ENCODE assay signal across 16 cellular contexts in the genomic region with DNA sequence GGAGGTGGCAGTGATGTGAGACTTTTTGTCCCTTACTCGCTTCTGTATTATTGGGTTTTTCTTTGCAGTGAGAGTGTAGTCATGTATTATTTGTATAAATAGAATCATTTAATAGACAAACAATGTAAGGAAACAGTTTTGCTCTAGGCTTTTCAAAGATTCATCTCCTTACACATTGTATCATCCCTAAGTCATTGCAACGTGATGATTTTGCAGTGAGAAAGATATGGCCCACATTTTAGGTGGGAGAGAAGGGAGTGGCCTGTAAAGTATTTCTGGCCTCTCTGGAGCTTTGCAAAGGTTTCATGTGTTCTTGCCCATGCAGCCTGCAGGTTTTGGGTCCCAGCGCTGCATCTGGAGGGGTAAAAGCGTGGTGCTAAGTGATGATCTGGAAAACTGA. TPM values are rescaled to one million over a fixed set of nuclear protein-coding genes. Genes with fewer than 3 reads are reported as not detected.
DNase-seq lines count a peak whose midpoint lies in the region; ATAC-seq, FAIRE-seq and TF ChIP-seq lines count a peak whose summit lies in the region.
"Had no signal": no experiment of that assay in that cellular context is flagged by ENCODE, and none has a peak within 500 bp of the region (broad histone marks: within the 10 kb centered on the region; RNA-seq: fewer than 3 reads in every experiment).

No MANE protein-coding gene starts in this region.

- no peaks in the 10 kb centered on the region for H3K27me3 ChIP-seq in Karpas-422 (ENCODE audit: low read length)
- H3K27me3 ChIP-seq: SJSA1 had no signal

- H3K4me1 Mint-ChIP-seq in endothelial cell (ENCODE audit: unreplicated experiment) (peaks cover 72% of the 10 kb centered on the region), progenitor cell of endocrine pancreas (ENCODE audit: low read depth) (peaks cover 28% of the 10 kb centered on the region)
- H3K4me1 Mint-ChIP-seq in activated naive CD8-positive, alpha-beta T cell treated with anti-CD3 and anti-CD28 coated beads, Interleukin-2, amount 50 U/mL, for 24 hours = peaks cover 34% of the 10 kb centered on the region
- peaks cover 35% of the 10 kb centered on the region for H3K4me1 Mint-ChIP-seq in stimulated activated naive CD8-positive, alpha-beta T cell treated with anti-CD3 and anti-CD28 coated beads, Interleukin-15, amount 100 ng/mL, for 72 hours

- H3K4me2 ChIP-seq in A549 = peak overlapping the region; percentile 33
- no peak overlapping the region for H3K4me2 ChIP-seq in Karpas-422 (ENCODE audit: low read depth, low read length, poor library complexity, severe bottlenecking)

- no peaks in the 10 kb centered on the region for H3K9me3 ChIP-seq in A549
- H3K9me3 ChIP-seq in Karpas-422 (ENCODE audit: low read length) = no peaks in the 10 kb centered on the region
- H3K9me3 ChIP-seq: SJSA1 had no signal

- no peak for TF ChIP-seq POLR2A in A549 (IDR thresholded peaks at IDR 0.05; ENCODE audit: low read length)

- H3K4me3 ChIP-seq in A549 (no peak overlapping the region), Karpas-422 (ENCODE audit: low read length) (no peak overlapping the region)
- H3K4me3 ChIP-seq: GM12878, GM23248, SJSA1 had no signal

- no peak for FAIRE-seq in A549 (lab: Jason Lieb, UNC)
- FAIRE-seq: A204.1, GM12878, GM18507 had no signal

- H3K9me3 Mint-ChIP-seq in endothelial cell (ENCODE audit: unreplicated experiment) (no peaks in the 10 kb centered on the region), progenitor cell of endocrine pancreas (ENCODE audit: low read depth) (no peaks in the 10 kb centered on the region)
- no peaks in the 10 kb centered on the region for H3K9me3 Mint-ChIP-seq in activated naive CD8-positive, alpha-beta T cell treated with anti-CD3 and anti-CD28 coated beads, Interleukin-2, amount 50 U/mL, for 24 hours
- H3K9me3 Mint-ChIP-seq in stimulated activated naive CD8-positive, alpha-beta T cell treated with anti-CD3 and anti-CD28 coated beads, Interleukin-15, amount 100 ng/mL, for 72 hours = no peaks in the 10 kb centered on the region

- no peaks in the 10 kb centered on the region for H3K36me3 ChIP-seq in Karpas-422 (ENCODE audit: insufficient read depth, low read length)
- H3K36me3 ChIP-seq: SJSA1 had no signal

- H3K27ac ChIP-seq in A549 (peak overlapping the region; percentile 87 to 88), Karpas-422 (ENCODE audit: low read length) (peak overlapping the region; percentile 27; the same call in 1 of the 2 replicates)
- H3K27ac ChIP-seq: GM23248, SJSA1 had no signal

- no peak for TF ChIP-seq CTCF in A549 (IDR thresholded peaks at IDR 0.05)
- no peak for TF ChIP-seq CTCF in endothelial cell (IDR thresholded peaks at IDR 0.05; ENCODE audit: unreplicated experiment)
- TF ChIP-seq CTCF in progenitor cell of endocrine pancreas (IDR thresholded peaks at IDR 0.05; ENCODE audit: unreplicated experiment) = no peak

- H3K4me3 Mint-ChIP-seq in endothelial cell (ENCODE audit: unreplicated experiment) (no peak overlapping the region), progenitor cell of endocrine pancreas (ENCODE audit: low read depth) (no peak overlapping the region)
- no peak overlapping the region for H3K4me3 Mint-ChIP-seq in activated naive CD8-positive, alpha-beta T cell treated with anti-CD3 and anti-CD28 coated beads, Interleukin-2, amount 50 U/mL, for 24 hours
- H3K4me3 Mint-ChIP-seq in stimulated activated naive CD8-positive, alpha-beta T cell treated with anti-CD3 and anti-CD28 coated beads, Interleukin-15, amount 100 ng/mL, for 72 hours = no peak overlapping the region

- H3K36me3 Mint-ChIP-seq in endothelial cell (ENCODE audit: low read depth, unreplicated experiment) (no peaks in the 10 kb centered on the region), progenitor cell of endocrine pancreas (ENCODE audit: insufficient read depth) (no peaks in the 10 kb centered on the region)
- no peaks in the 10 kb centered on the region for H3K36me3 Mint-ChIP-seq in activated naive CD8-positive, alpha-beta T cell treated with anti-CD3 and anti-CD28 coated beads, Interleukin-2, amount 50 U/mL, for 24 hours (ENCODE audit: low read depth)

- H3K9me2 ChIP-seq in Karpas-422 (replicated peaks; ENCODE audit: insufficient read depth, low read length) = no peaks in the 10 kb centered on the region

- no peak overlapping the region for H3K9ac ChIP-seq in Karpas-422 (ENCODE audit: low read length)
- H3K9ac ChIP-seq: GM23248 had no signal

- no peak for TF ChIP-seq EP300 in A549 (IDR thresholded peaks at IDR 0.05)

- DNase-seq in A549 (ENCODE audit: low read depth in 1 of 2, low spot score in 1 of 2) (peak in 1 of 2 experiments; percentile 23), Karpas-422 (no peak), endothelial cell (ENCODE audit: low spot score) (no peak), progenitor cell of endocrine pancreas (ENCODE audit: low spot score, unreplicated experiment) (no peak), HCEC 1CT (no peak)
- DNase-seq in activated naive CD8-positive, alpha-beta T cell treated with anti-CD3 and anti-CD28 coated beads, Interleukin-2, amount 50 U/mL, for 24 hours = no peak
- DNase-seq in stimulated activated naive CD8-positive, alpha-beta T cell treated with anti-CD3 and anti-CD28 coated beads, Interleukin-15, amount 100 ng/mL, for 72 hours = no peak
- DNase-seq: DMS 273 treated with DMSO at 0.1 percent for 48 hours, GDM1, GM23248, NCI-H187 had no signal

- H3K4me1 ChIP-seq in A549 (peaks cover 62% of the 10 kb centered on the region), Karpas-422 (ENCODE audit: low read length) (peaks cover 95% of the 10 kb centered on the region)

- ATAC-seq in A549 (0 out of 6 replicates have a peak, but pooled peaks of 1 of the 2 experiments have one; percentile 2), HG02973 (IDR thresholded peaks at IDR 0.05; ENCODE audit: unreplicated experiment) (no peak)
- ATAC-seq in activated naive CD8-positive, alpha-beta T cell treated with anti-CD3 and anti-CD28 coated beads, Interleukin-2, amount 50 U/mL, for 24 hours = no peak
- no peak for ATAC-seq in stimulated activated naive CD8-positive, alpha-beta T cell treated with anti-CD3 and anti-CD28 coated beads, Interleukin-15, amount 100 ng/mL, for 72 hours
- ATAC-seq: GM12878 had no signal

- TF ChIP-seq RAD21 in A549 (conservative IDR thresholded peaks at IDR 0.05 in 1 of 2, IDR thresholded peaks at IDR 0.05 in 1 of 2) = no peak

- H4K20me1 ChIP-seq in Karpas-422 (ENCODE audit: insufficient read depth, low read depth, low read length) = no peaks in the 10 kb centered on the region

- CTCF ChIA-PET in A549 (lab: Yijun Ruan, JAX) = interaction anchor here (1.4 kb wide), 1 partner anchor 50 kb away, joined by 3 read pairs; no protein-coding TSS in a partner anchor

- peaks cover 100% of the 10 kb centered on the region for H3K79me2 ChIP-seq in Karpas-422 (ENCODE audit: low read length)

- no peak overlapping the region for H2AFZ ChIP-seq in Karpas-422 (ENCODE audit: low read length)
- H2AFZ ChIP-seq: GM23248 had no signal

- H3K27me3 Mint-ChIP-seq in endothelial cell (ENCODE audit: unreplicated experiment) (no peaks in the 10 kb centered on the region), progenitor cell of endocrine pancreas (no peaks in the 10 kb centered on the region)
- no peaks in the 10 kb centered on the region for H3K27me3 Mint-ChIP-seq in activated naive CD8-positive, alpha-beta T cell treated with anti-CD3 and anti-CD28 coated beads, Interleukin-2, amount 50 U/mL, for 24 hours
- H3K27me3 Mint-ChIP-seq in stimulated activated naive CD8-positive, alpha-beta T cell treated with anti-CD3 and anti-CD28 coated beads, Interleukin-15, amount 100 ng/mL, for 72 hours = no peaks in the 10 kb centered on the region

- H3K27ac Mint-ChIP-seq in endothelial cell (ENCODE audit: unreplicated experiment) = peak overlapping the region; percentile 82
- H3K27ac Mint-ChIP-seq in progenitor cell of endocrine pancreas = peak overlapping the region; percentile 22
- no peak overlapping the region for H3K27ac Mint-ChIP-seq in activated naive CD8-positive, alpha-beta T cell treated with anti-CD3 and anti-CD28 coated beads, Interleukin-2, amount 50 U/mL, for 24 hours
- peak overlapping the region in 1 of 2 donors; percentile 34 for H3K27ac Mint-ChIP-seq in stimulated activated naive CD8-positive, alpha-beta T cell treated with anti-CD3 and anti-CD28 coated beads, Interleukin-15, amount 100 ng/mL, for 72 hours

- POLR2A ChIA-PET in A549 (lab: Yijun Ruan, JAX) = no interaction called here

- 51% methylated on average over 4 of the region's 4 CpGs for WGBS in A549 (ENCODE audit: missing lambda C conversion rate)

TF ChIP-seq in A549, 52 proteins besides CTCF, POLR2A, EP300 and RAD21:
- TF ChIP-seq JUNB (IDR thresholded peaks at IDR 0.05) (no peak), CHD4 (IDR thresholded peaks at IDR 0.05; ENCODE audit: borderline replicate concordance) (no peak), HEYL (CRISPR knock-in tag; IDR thresholded peaks at IDR 0.05) (no peak), MAFK (IDR thresholded peaks at IDR 0.05; ENCODE audit: partially characterized antibody) (no peak)

RNA-seq across cellular contexts. Expression of a gene that starts 52.2 kb away (rescaled TPM):
- polyA plus RNA-seq in A549 (2011; rRNA removed) = 14.2 and 16.0 TPM in 2 replicates
- polyA plus RNA-seq in A549 (2012; cell fraction: cytosol; rRNA removed) = 20.3 and 22.7 TPM in 2 replicates
- polyA plus RNA-seq in A549 (2012; cell fraction: nucleus; rRNA removed) = 60.4 and 64.3 TPM in 2 replicates
- 22.1 to 25.9 TPM (median 24.3 TPM) in 3 replicates for polyA plus RNA-seq in A549 (2017; fragmentation: RNase III; extraction: RNeasy Plus Mini Kit Qiagen cat#74134 plus additional on column Dnase treatment)
- 8.3 and 12.0 TPM in 2 replicates for polyA minus RNA-seq in A549 (2011; rRNA and poly(A)+ RNA removed)
- total RNA-seq in Karpas-422 (2014; rRNA removed; shearing (Covaris generic); ENCODE audit: low replicate concordance) = 28.8 and 63.5 TPM in 2 replicates
- 12.6 TPM for total RNA-seq in endothelial cell (ENCODE audit: unreplicated experiment)
- 10.6 and 11.3 TPM in 2 replicates for total RNA-seq in progenitor cell of endocrine pancreas
